ENCODE assay signal across 12 cellular contexts in the genomic region with DNA sequence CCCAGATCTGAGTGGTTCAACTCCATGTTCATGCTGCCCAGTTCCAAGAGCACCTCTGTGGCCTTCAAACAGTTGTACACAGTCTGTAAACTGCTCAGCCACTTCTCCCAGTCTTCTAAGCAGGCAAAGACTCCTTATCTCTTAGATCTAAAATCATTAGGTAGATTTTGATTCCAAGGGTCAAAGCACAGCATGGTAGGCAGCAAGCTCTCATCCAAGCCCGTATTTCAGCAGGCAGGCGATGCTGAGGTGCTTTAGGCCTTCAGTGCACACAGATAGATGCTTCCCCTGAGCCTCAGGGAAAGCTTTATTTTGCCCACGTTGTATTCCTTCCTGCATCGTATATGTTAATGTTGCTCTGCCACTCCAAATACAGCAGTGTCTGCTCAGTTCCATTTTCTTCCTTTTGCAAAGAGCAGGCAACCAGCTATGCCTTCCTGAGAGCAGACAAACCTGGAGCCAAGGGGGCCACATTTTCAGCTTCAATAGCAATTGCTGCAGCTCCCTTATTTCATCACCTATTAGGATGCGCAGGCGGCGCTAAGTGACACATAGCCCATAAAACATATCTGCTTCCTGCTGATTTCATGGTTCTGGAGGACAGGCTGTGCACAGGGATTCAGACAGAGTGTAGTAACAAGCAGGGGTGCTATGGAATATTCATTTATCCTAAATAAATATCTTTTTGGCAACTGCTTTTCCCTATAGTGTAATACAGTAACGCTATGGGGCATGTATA.
DNase-seq lines count a peak whose midpoint lies in the region; ATAC-seq and TF ChIP-seq lines count a peak whose summit lies in the region.
"Had no signal": no experiment of that assay in that cellular context is flagged by ENCODE, and none has a peak within 500 bp of the region (broad histone marks: within the 10 kb centered on the region; RNA-seq: fewer than 3 reads in every experiment).

No MANE protein-coding gene starts in this region.

- 67 to 75% (median 70%) methylated on average over 8 of the region's 8 CpGs for WGBS in stomach, 5 donors

- DNase-seq in BE2C = peak; percentile 18
- peak; percentile 54 for DNase-seq in M059J (ENCODE audit: low read depth)
- no peak for DNase-seq in mucosa of descending colon
- DNase-seq in DMS114 treated with DMSO at 0.1 percent for 48 hours (lab: John Stamatoyannopoulos, UW; ENCODE audit: unreplicated experiment) = no peak
- no peak for DNase-seq in stomach
- DNase-seq in GM13976 (ENCODE audit: low spot score) = no peak
- DNase-seq in DMS79 treated with DMSO at 0.1 percent for 48 hours (lab: John Stamatoyannopoulos, UW) = no peak
- DNase-seq: activated naive CD4-positive, alpha-beta T cell; CD4-positive, alpha-beta T cell had no signal

- H3K36me3 ChIP-seq in BE2C (no peaks in the 10 kb centered on the region), mucosa of descending colon (ENCODE audit: low read depth) (no peaks in the 10 kb centered on the region), stomach (no peaks in the 10 kb centered on the region)

- intact Hi-C loops in dendritic cell treated with granulocyte-macrophage colony-stimulating factor and Interleukin-4, amounts not matched to agents 40 ng/mL and 50 ng/mL, for 4 days (cut with micrococcal nuclease) = no loop called here
- intact Hi-C loops in mucosa of descending colon (cut with DNase I, micrococcal nuclease) = no loop called here
- intact Hi-C loops in stomach (cut with DNase I; ENCODE audit: low total_unique reads) = no loop called here

- H3K4me1 ChIP-seq in BE2C (peaks cover 17% of the 10 kb centered on the region), mucosa of descending colon (ENCODE audit: low read depth) (peaks cover 11% of the 10 kb centered on the region), stomach (peaks cover 21 to 80% (median 45%) of the 10 kb centered on the region in 4 donors)

- no peak overlapping the region for H3K27ac ChIP-seq in stomach

- peaks cover 96% of the 10 kb centered on the region for H3K36me3 Mint-ChIP-seq in dendritic cell treated with granulocyte-macrophage colony-stimulating factor and Interleukin-4, amounts not matched to agents 40 ng/mL and 50 ng/mL, for 4 days (ENCODE audit: low read depth)

- no peak for TF ChIP-seq CTCF in BE2C (IDR thresholded peaks at IDR 0.05; ENCODE audit: low read depth, low read length)
- TF ChIP-seq CTCF in mucosa of descending colon (IDR thresholded peaks at IDR 0.05) = no peak
- TF ChIP-seq CTCF in stomach (IDR thresholded peaks at IDR 0.05) = no peak
- TF ChIP-seq CTCF in GM13976 (IDR thresholded peaks at IDR 0.05; ENCODE audit: borderline replicate concordance, control extremely low read depth, extremely low read depth, insufficient read depth, missing control alignments) = no peak

- H3K9me3 ChIP-seq in BE2C = no peaks in the 10 kb centered on the region
- no peaks in the 10 kb centered on the region for H3K9me3 ChIP-seq in mucosa of descending colon
- no peaks in the 10 kb centered on the region for H3K9me3 ChIP-seq in stomach

- no peaks in the 10 kb centered on the region for H3K9me3 Mint-ChIP-seq in dendritic cell treated with granulocyte-macrophage colony-stimulating factor and Interleukin-4, amounts not matched to agents 40 ng/mL and 50 ng/mL, for 4 days
- H3K9me3 Mint-ChIP-seq: CD4-positive, alpha-beta T cell had no signal

- no peaks in the 10 kb centered on the region for H3K27me3 ChIP-seq in BE2C
- no peaks in the 10 kb centered on the region for H3K27me3 ChIP-seq in stomach

- ATAC-seq in mucosa of descending colon = peak; percentile 80
- ATAC-seq: activated CD4-positive, CD25-positive, alpha-beta regulatory T cell treated with anti-CD3 and anti-CD28 coated beads, Interleukin-2, amount 50 U/mL, for 24 hours; Right ventricle myocardium inferior had no signal

- TF ChIP-seq POLR2A in stomach (IDR thresholded peaks at IDR 0.05) = no peak

- H3K27me3 Mint-ChIP-seq in dendritic cell treated with granulocyte-macrophage colony-stimulating factor and Interleukin-4, amounts not matched to agents 40 ng/mL and 50 ng/mL, for 4 days = no peaks in the 10 kb centered on the region
- H3K27me3 Mint-ChIP-seq: CD4-positive, alpha-beta T cell had no signal

- H3K4me3 Mint-ChIP-seq in dendritic cell treated with granulocyte-macrophage colony-stimulating factor and Interleukin-4, amounts not matched to agents 40 ng/mL and 50 ng/mL, for 4 days = no peak overlapping the region
- H3K4me3 Mint-ChIP-seq: CD4-positive, alpha-beta T cell had no signal

- in situ Hi-C loops in GM13976 (cut with MboI; ENCODE audit: low sequenced_read_pairs, unreplicated experiment) = no loop called here

- H3K4me3 ChIP-seq in BE2C (ENCODE audit: low read depth, low read length) (no peak overlapping the region), mucosa of descending colon (no peak overlapping the region), stomach (no peak overlapping the region)

- TF ChIP-seq EP300 in stomach (IDR thresholded peaks at IDR 0.05) = no peak

- peaks cover 82% of the 10 kb centered on the region for H3K4me1 Mint-ChIP-seq in dendritic cell treated with granulocyte-macrophage colony-stimulating factor and Interleukin-4, amounts not matched to agents 40 ng/mL and 50 ng/mL, for 4 days (ENCODE audit: low read depth)

- H3K27ac Mint-ChIP-seq in dendritic cell treated with granulocyte-macrophage colony-stimulating factor and Interleukin-4, amounts not matched to agents 40 ng/mL and 50 ng/mL, for 4 days = peak overlapping the region; percentile 55
- H3K27ac Mint-ChIP-seq: CD4-positive, alpha-beta T cell had no signal

Comparison
In these comparisons a context has a peak if more than half of its experiments do, and no peak if none do; other contexts are left out.
1. DNase-seq: peak in BE2C (single experiment) and M059J (single experiment); none in mucosa of descending colon (0 of 3), DMS114 treated with DMSO at 0.1 percent for 48 hours (single experiment), stomach (single experiment), GM13976 (single experiment) and DMS79 treated with DMSO at 0.1 percent for 48 hours (single experiment).